Comparison of ENCODE assay signal across 8 cellular contexts in the genomic region with DNA sequence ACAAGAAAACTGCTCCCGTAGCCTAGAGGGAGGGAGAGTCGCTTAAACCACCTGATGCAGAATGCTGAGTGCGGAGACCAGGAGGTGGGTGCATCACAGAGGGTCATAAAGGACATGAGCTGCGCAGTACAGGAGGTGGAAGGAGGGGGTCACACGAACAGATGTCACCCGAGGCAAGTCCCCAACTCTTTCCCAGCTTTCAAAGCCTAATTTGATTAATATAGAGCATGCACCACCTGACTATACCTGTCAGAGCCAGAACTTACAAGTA. TPM values are rescaled to one million over a fixed set of nuclear protein-coding genes. Genes with fewer than 3 reads are reported as not detected.
DNase-seq lines count a peak whose midpoint lies in the region; ATAC-seq and TF ChIP-seq lines count a peak whose summit lies in the region.

No MANE protein-coding gene starts in this region.

- H3K9ac ChIP-seq in ES-I3 (ENCODE audit: low read depth, low read length) (peak overlapping the region; percentile 82; the same call in 1 of the 2 replicates), endodermal cell (ENCODE audit: extremely low read depth, low read length, poor library complexity, severe bottlenecking) (peak overlapping the region; percentile 9)

- H3K9me3 Mint-ChIP-seq in endodermal cell (no peaks in the 10 kb centered on the region), progenitor cell of endocrine pancreas (ENCODE audit: low read depth) (no peaks in the 10 kb centered on the region)

- H3K4me3 Mint-ChIP-seq in endodermal cell (peak overlapping the region; percentile 88), progenitor cell of endocrine pancreas (ENCODE audit: low read depth) (peak overlapping the region; percentile 88)

- peaks cover 22% of the 10 kb centered on the region for H3K27me3 Mint-ChIP-seq in endodermal cell (ENCODE audit: insufficient read depth)
- peaks cover 30% of the 10 kb centered on the region for H3K27me3 Mint-ChIP-seq in progenitor cell of endocrine pancreas

- H3K4me1 Mint-ChIP-seq in endodermal cell (peaks cover 30% of the 10 kb centered on the region), progenitor cell of endocrine pancreas (ENCODE audit: low read depth) (peaks cover 20% of the 10 kb centered on the region)

- H3K36me3 Mint-ChIP-seq in endodermal cell (ENCODE audit: low read depth) = no peaks in the 10 kb centered on the region
- H3K36me3 Mint-ChIP-seq in progenitor cell of endocrine pancreas (ENCODE audit: insufficient read depth) = no peaks in the 10 kb centered on the region

- DNase-seq in NCI-H82 (lab: John Stamatoyannopoulos, UW) = peak; percentile 42
- peak; percentile 68 for DNase-seq in endodermal cell
- DNase-seq in progenitor cell of endocrine pancreas (ENCODE audit: low spot score, unreplicated experiment) = no peak
- no peak for DNase-seq in GM03348 (ENCODE audit: low spot score)
- DNase-seq in activated effector memory CD4-positive, alpha-beta T cell treated with anti-CD3 and anti-CD28 coated beads, Interleukin-2, amount 50 U/mL, for 16 hours = no peak
- DNase-seq in NCI-H226 = no peak

- no peak overlapping the region for H3K27ac ChIP-seq in endodermal cell (ENCODE audit: low read depth, low read length)

- H3K4me1 ChIP-seq in ES-I3 (ENCODE audit: insufficient read depth, low read length) = peaks cover 32% of the 10 kb centered on the region
- peaks cover 6% of the 10 kb centered on the region for H3K4me1 ChIP-seq in endodermal cell (ENCODE audit: control insufficient read depth, insufficient read depth, low read length)

- ATAC-seq in GM19328 (IDR thresholded peaks at IDR 0.05; ENCODE audit: unreplicated experiment) = no peak

- H3K27ac Mint-ChIP-seq in endodermal cell = peak overlapping the region; percentile 60
- H3K27ac Mint-ChIP-seq in progenitor cell of endocrine pancreas = peak overlapping the region; percentile 14

- TF ChIP-seq CTCF in endodermal cell (conservative IDR thresholded peaks at IDR 0.05) (no peak), progenitor cell of endocrine pancreas (IDR thresholded peaks at IDR 0.05; ENCODE audit: unreplicated experiment) (no peak)

- no peaks in the 10 kb centered on the region for H3K9me3 ChIP-seq in ES-I3 (ENCODE audit: control insufficient read depth, insufficient read depth, low read length)
- no peaks in the 10 kb centered on the region for H3K9me3 ChIP-seq in endodermal cell (ENCODE audit: control insufficient read depth, low read length)

- peaks cover 12% of the 10 kb centered on the region for H3K27me3 ChIP-seq in endodermal cell (ENCODE audit: control insufficient read depth, insufficient read depth, low read length, poor library complexity, severe bottlenecking)

- 26 to 29% methylated on average over 5 to 6 of the region's 6 CpGs for WGBS in endodermal cell (ENCODE audit: insufficient coverage in 1 of 2, insufficient read length in 1 of 2), 2 experiments

- no peaks in the 10 kb centered on the region for H3K36me3 ChIP-seq in ES-I3 (ENCODE audit: insufficient read depth, low read length)
- H3K36me3 ChIP-seq in endodermal cell (ENCODE audit: control insufficient read depth, insufficient read depth, low read length) = no peaks in the 10 kb centered on the region

- peak overlapping the region; percentile 81 for H3K4me3 ChIP-seq in endodermal cell (ENCODE audit: low read length)

RNA-seq across cellular contexts. Expression of a gene that starts 0.9 kb away (rescaled TPM):
- total RNA-seq in endodermal cell (10 to 100 TPM; 48.8 to 53.6 TPM), progenitor cell of endocrine pancreas (45.6 and 47.8 TPM in 2 replicates)
- 58.9 TPM for polyA plus RNA-seq in endodermal cell (2013, experiment 1 of 2)
- 58.6 TPM for polyA plus RNA-seq in endodermal cell (2013, experiment 2 of 2)

Comparison
In these comparisons a context has a peak if more than half of its experiments do, and no peak if none do; other contexts are left out.
1. DNase-seq: peak in NCI-H82 (single experiment) and endodermal cell (single experiment); none in progenitor cell of endocrine pancreas (single experiment), GM03348 (single experiment), activated effector memory CD4-positive, alpha-beta T cell treated with anti-CD3 and anti-CD28 coated beads, Interleukin-2, amount 50 U/mL, for 16 hours (single experiment) and NCI-H226 (single experiment).